10 cellular contexts compared by ENCODE assay signal in the genomic region with DNA sequence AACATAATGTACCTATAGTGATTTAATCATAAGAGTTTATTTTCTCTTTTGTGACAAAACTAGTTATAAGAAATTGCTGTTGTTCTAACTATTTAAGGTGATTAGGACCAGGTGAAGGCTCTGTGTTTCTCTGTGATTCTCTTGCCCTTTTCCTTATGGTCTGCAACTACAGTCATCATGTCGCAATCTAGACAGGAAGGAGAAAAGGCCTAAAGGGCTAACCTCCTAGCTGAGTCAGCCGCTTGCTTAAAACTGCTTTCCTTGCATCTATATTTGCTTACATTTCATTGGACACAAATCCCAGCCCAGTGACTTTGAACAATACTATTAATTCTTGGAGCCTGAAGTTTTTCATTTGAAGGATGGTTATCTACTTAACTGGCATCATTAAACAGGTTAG.
DNase-seq lines count a peak whose midpoint lies in the region; TF ChIP-seq lines count a peak whose summit lies in the region.
"Had no signal": no experiment of that assay in that cellular context is flagged by ENCODE, and none has a peak within 500 bp of the region (broad histone marks: within the 10 kb centered on the region; RNA-seq: fewer than 3 reads in every experiment).

No MANE protein-coding gene starts in this region.

- no peak overlapping the region for H3K4me3 Mint-ChIP-seq in activated naive CD8-positive, alpha-beta T cell treated with anti-CD3 and anti-CD28 coated beads for 36 hours

- no peaks in the 10 kb centered on the region for H3K9me3 Mint-ChIP-seq in activated naive CD8-positive, alpha-beta T cell treated with anti-CD3 and anti-CD28 coated beads for 36 hours

- H3K4me1 Mint-ChIP-seq in activated naive CD8-positive, alpha-beta T cell treated with anti-CD3 and anti-CD28 coated beads for 36 hours, result peaks cover 10% of the 10 kb centered on the region

- DNase-seq in EL, result peak; percentile 89
- DNase-seq in NOMO-1 treated with DMSO at 0.1 percent for 48 hours (lab: John Stamatoyannopoulos, UW; ENCODE audit: unreplicated experiment), result peak; percentile 84
- DNase-seq in epithelial cell of esophagus (ENCODE audit: low read depth), result peak; percentile 95
- DNase-seq in non-pigmented ciliary epithelial cell (ENCODE audit: low read depth), result peak; percentile 85
- no peak for DNase-seq in Ammon's horn (ENCODE audit: low spot score)
- DNase-seq in activated naive CD8-positive, alpha-beta T cell treated with anti-CD3 and anti-CD28 coated beads for 36 hours, result no peak
- no peak for DNase-seq in stimulated activated CD8-positive, alpha-beta memory T cell treated with anti-CD3 and anti-CD28 coated beads, Interleukin-4, amount 100 ng/mL, for 48 hours
- DNase-seq in NCI-H146 (lab: John Stamatoyannopoulos, UW), result no peak
- DNase-seq: NCI-H345 had no signal

- H3K27ac Mint-ChIP-seq in activated naive CD8-positive, alpha-beta T cell treated with anti-CD3 and anti-CD28 coated beads for 36 hours, result no peak overlapping the region

- TF ChIP-seq CTCF in epithelial cell of esophagus (IDR thresholded peaks at IDR 0.05; ENCODE audit: insufficient read depth, low read depth, low read length, missing control alignments), result no peak

- no peaks in the 10 kb centered on the region for H3K27me3 Mint-ChIP-seq in activated naive CD8-positive, alpha-beta T cell treated with anti-CD3 and anti-CD28 coated beads for 36 hours

- H3K36me3 Mint-ChIP-seq in activated naive CD8-positive, alpha-beta T cell treated with anti-CD3 and anti-CD28 coated beads for 36 hours, result peaks cover 15% of the 10 kb centered on the region

- no peak overlapping the region for H3K4me3 ChIP-seq in epithelial cell of esophagus (ENCODE audit: low read length)
- H3K4me3 ChIP-seq: adrenal gland had no signal

Comparison
In these comparisons a context has a peak if more than half of its experiments do, and no peak if none do; other contexts are left out.
1. DNase-seq: peak in EL (single experiment), NOMO-1 treated with DMSO at 0.1 percent for 48 hours (single experiment), epithelial cell of esophagus (single experiment) and non-pigmented ciliary epithelial cell (single experiment); none in Ammon's horn (single experiment), activated naive CD8-positive, alpha-beta T cell treated with anti-CD3 and anti-CD28 coated beads for 36 hours (single experiment), stimulated activated CD8-positive, alpha-beta memory T cell treated with anti-CD3 and anti-CD28 coated beads, Interleukin-4, amount 100 ng/mL, for 48 hours (single experiment) and NCI-H146 (single experiment).